ENCODE assay signal across 7 cellular contexts in genomic region chr2:182170341-182170740, GRCh38.
"Had no signal": no experiment of that assay in that cellular context is flagged by ENCODE, and none has a peak within 500 bp of the region (broad histone marks: within the 10 kb centered on the region; RNA-seq: fewer than 3 reads in every experiment).

No MANE protein-coding gene starts in this region.

- FAIRE-seq: GM12878, GM12891, GM12892, GM18507, GM19239 had no signal

- ATAC-seq: GM12878 had no signal

- DNase-seq: GDM1, GF-D8 had no signal

- H3K4me3 ChIP-seq: GM12878 had no signal
